ENCODE assay signal across 1 cellular context in the genomic region with DNA sequence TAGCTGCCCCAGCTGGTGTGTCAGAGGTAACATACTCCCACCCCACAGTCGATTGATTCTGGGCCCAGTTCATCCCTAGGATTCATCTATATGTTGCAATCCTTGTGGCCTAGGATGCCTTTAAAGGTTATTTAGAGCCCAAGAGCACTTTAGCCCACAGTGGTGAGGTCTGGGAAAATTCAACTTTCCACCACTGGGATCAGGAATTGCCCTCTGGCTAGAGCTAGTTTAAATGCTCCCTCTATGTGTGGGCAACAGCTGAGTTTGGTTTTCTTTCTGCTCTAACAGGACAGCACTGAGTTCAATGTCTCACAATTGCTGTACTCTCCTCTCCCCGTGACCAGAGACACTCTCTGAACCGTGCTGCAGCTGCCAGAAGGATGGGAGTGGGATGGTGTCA.
TF ChIP-seq lines count a peak whose summit lies in the region.

No MANE protein-coding gene starts in this region.

TF ChIP-seq in WTC11, 78 proteins besides CTCF, POLR2A, EP300 and RAD21 (continued from another document):
- no peak for TF ChIP-seq ATF2 (CRISPR knock-in tag; IDR thresholded peaks at IDR 0.05; ENCODE audit: borderline replicate concordance, low read depth)
- TF ChIP-seq ZNF423 (CRISPR knock-in tag; IDR thresholded peaks at IDR 0.05) = no peak
